Comparison of ENCODE assay signal across 20 cellular contexts in the genomic region with DNA sequence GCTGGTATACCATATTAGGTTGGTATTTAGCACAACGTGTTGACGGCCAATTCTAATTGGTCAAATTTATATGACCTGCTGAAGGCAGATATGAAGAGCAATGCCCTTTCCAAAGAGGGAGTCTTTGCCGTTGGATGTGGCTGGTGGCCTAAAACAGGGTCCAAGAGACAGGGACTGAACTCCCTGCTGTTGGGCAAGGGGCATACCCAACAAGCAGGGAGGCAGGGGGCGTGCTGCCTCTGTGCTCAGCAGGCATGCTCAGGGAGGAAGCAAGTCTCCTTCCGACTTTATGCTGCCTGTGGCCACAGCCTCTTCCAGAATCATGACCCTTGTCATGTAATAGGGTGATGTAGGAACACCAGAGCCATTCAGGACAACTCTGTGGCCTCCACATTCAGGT.
"Had no signal": no experiment of that assay in that cellular context is flagged by ENCODE, and none has a peak within 500 bp of the region (broad histone marks: within the 10 kb centered on the region; RNA-seq: fewer than 3 reads in every experiment).

No MANE protein-coding gene starts in this region.

- H3K4me1 Mint-ChIP-seq: central memory CD8-positive, alpha-beta T cell; natural killer cell; stimulated activated effector memory CD8-positive, alpha-beta T cell treated with anti-CD3 and anti-CD28 coated beads, Interleukin-12 subunit alpha, Interleukin-12 subunit beta, amount 100 ng/mL, for 72 hours had no signal

- H3K79me2 ChIP-seq: hepatocyte had no signal

- H3K36me3 Mint-ChIP-seq: mesothelial cell of epicardium; natural killer cell; stimulated activated effector memory CD8-positive, alpha-beta T cell treated with anti-CD3 and anti-CD28 coated beads, Interleukin-12 subunit alpha, Interleukin-12 subunit beta, amount 100 ng/mL, for 72 hours had no signal

- H3K27ac Mint-ChIP-seq: mesothelial cell of epicardium; natural killer cell; stimulated activated effector memory CD8-positive, alpha-beta T cell treated with anti-CD3 and anti-CD28 coated beads, Interleukin-12 subunit alpha, Interleukin-12 subunit beta, amount 100 ng/mL, for 72 hours; stimulated activated naive CD8-positive, alpha-beta T cell treated with anti-CD3 and anti-CD28 coated beads, Interleukin-15, Interleukin-2, amounts not matched to agents 100 ng/mL and 50 ng/mL, for 24 hours had no signal

- H3K4me3 Mint-ChIP-seq: central memory CD8-positive, alpha-beta T cell; mesothelial cell of epicardium; natural killer cell; stimulated activated effector memory CD8-positive, alpha-beta T cell treated with anti-CD3 and anti-CD28 coated beads, Interleukin-12 subunit alpha, Interleukin-12 subunit beta, amount 100 ng/mL, for 72 hours; stimulated activated naive CD8-positive, alpha-beta T cell treated with anti-CD3 and anti-CD28 coated beads, Interleukin-15, Interleukin-2, amounts not matched to agents 100 ng/mL and 50 ng/mL, for 24 hours had no signal

- H3K9me3 Mint-ChIP-seq: central memory CD8-positive, alpha-beta T cell; mesothelial cell of epicardium; natural killer cell; stimulated activated effector memory CD8-positive, alpha-beta T cell treated with anti-CD3 and anti-CD28 coated beads, Interleukin-12 subunit alpha, Interleukin-12 subunit beta, amount 100 ng/mL, for 72 hours; stimulated activated naive CD8-positive, alpha-beta T cell treated with anti-CD3 and anti-CD28 coated beads, Interleukin-15, Interleukin-2, amounts not matched to agents 100 ng/mL and 50 ng/mL, for 24 hours had no signal

- H3K9me3 ChIP-seq: neutrophil, psoas muscle, right lobe of liver, tibial nerve, upper lobe of right lung had no signal

- H2AFZ ChIP-seq: hepatocyte had no signal

- H3K27me3 ChIP-seq: hepatocyte, right lobe of liver, tibial nerve, upper lobe of right lung had no signal

- H3K36me3 ChIP-seq: neutrophil, right lobe of liver, tibial nerve, upper lobe of right lung had no signal

- DNase-seq: cortex of kidney; dorsolateral prefrontal cortex; effector CD8-positive, alpha-beta T cell; foreskin melanocyte; head of caudate nucleus; islet precursor cell; natural killer cell; psoas muscle; retina; right lobe of liver; stimulated activated CD4-positive, alpha-beta T cell treated with anti-CD3 and anti-CD28 coated beads, Interleukin-4, amount 100 ng/mL, for 1 hour; stimulated activated CD8-positive, alpha-beta memory T cell treated with anti-CD3 and anti-CD28 coated beads, Interleukin-4, amount 100 ng/mL, for 48 hours; upper lobe of right lung had no signal

- H3K4me2 ChIP-seq: hepatocyte had no signal

- H3K4me3 ChIP-seq: dorsolateral prefrontal cortex, hepatocyte, psoas muscle, right lobe of liver, tibial nerve, upper lobe of right lung had no signal

- H3K4me1 ChIP-seq: right lobe of liver, upper lobe of right lung had no signal

- H3K27ac ChIP-seq: dorsolateral prefrontal cortex, hepatocyte, neutrophil, psoas muscle, right lobe of liver, tibial nerve, upper lobe of right lung had no signal
